9 cellular contexts compared by ENCODE assay signal in the genomic region with DNA sequence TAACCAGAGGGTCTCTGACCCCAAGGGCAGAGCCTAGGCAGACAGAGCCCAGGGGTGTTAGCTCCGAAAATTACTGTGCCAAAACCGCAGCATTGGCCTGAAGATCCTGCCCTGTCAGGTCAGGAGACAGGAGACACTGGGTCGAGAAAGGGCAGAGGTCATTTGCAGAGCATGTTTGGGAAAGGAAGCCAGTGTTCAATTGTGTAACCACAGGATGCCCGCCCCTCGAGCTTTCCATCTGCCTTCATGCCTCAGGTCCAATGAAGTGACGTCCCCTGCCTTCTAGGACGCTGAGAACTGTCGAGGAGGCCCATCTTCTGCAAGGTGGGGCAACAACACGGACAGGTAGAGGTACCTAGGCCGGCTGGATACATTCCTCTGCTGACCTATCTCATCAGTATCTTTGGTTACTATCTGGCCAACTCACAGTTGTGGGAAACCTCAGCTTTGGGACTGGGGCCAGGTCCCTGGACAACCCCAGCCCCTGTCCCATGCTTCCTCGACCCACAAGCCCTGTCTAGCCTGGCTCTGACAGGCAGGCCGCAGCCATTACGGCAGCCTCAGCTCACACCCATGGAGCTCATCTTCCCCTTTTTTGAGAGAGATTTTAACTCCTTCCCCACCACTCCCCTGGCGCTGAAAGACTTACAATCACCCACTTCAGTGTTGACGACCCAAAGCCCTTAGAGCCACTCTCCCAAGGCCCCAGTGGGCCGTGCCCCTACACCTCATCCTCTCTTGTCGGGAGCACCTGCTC. TPM values are rescaled to one million over a fixed set of nuclear protein-coding genes. Genes with fewer than 3 reads are reported as not detected.
DNase-seq lines count a peak whose midpoint lies in the region; ATAC-seq and TF ChIP-seq lines count a peak whose summit lies in the region.
"Had no signal": no experiment of that assay in that cellular context is flagged by ENCODE, and none has a peak within 500 bp of the region (broad histone marks: within the 10 kb centered on the region; RNA-seq: fewer than 3 reads in every experiment).

No MANE protein-coding gene starts in this region.

- peak overlapping the region; percentile 53 for H3K4ac ChIP-seq in trophoblast cell (ENCODE audit: low read depth, low read length)

- H3K4me3 ChIP-seq in AG10803 (ENCODE audit: low read length) (peak overlapping the region; percentile 81), trophoblast cell (ENCODE audit: low read depth, low read length) (peak overlapping the region; percentile 91)

- peak overlapping the region; percentile 10 for H3K9ac ChIP-seq in trophoblast cell (ENCODE audit: low read length)

- H3K4me3 Mint-ChIP-seq in activated CD4-positive, alpha-beta memory T cell treated with anti-CD3 and anti-CD28 coated beads, Interleukin-2, amount 10 ng/mL, durations not matched to agents 7 days and 5 days, result peak overlapping the region; percentile 84

- H3K36me3 Mint-ChIP-seq in activated CD4-positive, alpha-beta memory T cell treated with anti-CD3 and anti-CD28 coated beads, Interleukin-2, amount 10 ng/mL, durations not matched to agents 7 days and 5 days (ENCODE audit: low read depth), result peaks cover 17% of the 10 kb centered on the region

- CTCF ChIA-PET in activated CD4-positive, alpha-beta memory T cell treated with anti-CD3 and anti-CD28 coated beads, Interleukin-2, amount 10 ng/mL, durations not matched to agents 7 days and 5 days (lab: Charles Lee), result interaction anchor here (0.5 to 2.9 kb wide), 9 partner anchors 9 to 247 kb away, joined by 3 to 22 read pairs (median 4); a partner anchor contains a TSS

- H3K79me2 ChIP-seq in trophoblast cell (ENCODE audit: control insufficient read depth, insufficient read depth, low read length, poor library complexity), result peaks cover 13% of the 10 kb centered on the region

- H3K27ac Mint-ChIP-seq in activated CD4-positive, alpha-beta memory T cell treated with anti-CD3 and anti-CD28 coated beads, Interleukin-2, amount 10 ng/mL, durations not matched to agents 7 days and 5 days, result peak overlapping the region; percentile 87

- peak overlapping the region; percentile 38 for H3K18ac ChIP-seq in trophoblast cell (ENCODE audit: low read length)

- H3K4me1 ChIP-seq in trophoblast cell (ENCODE audit: control insufficient read depth in 1 of 2, insufficient read depth in 2 of 2, low read length in 2 of 2), result peaks cover 8 to 17% of the 10 kb centered on the region in 2 experiments

- H3K9me3 ChIP-seq in trophoblast cell (ENCODE audit: insufficient read depth, low read depth, low read length), result no peaks in the 10 kb centered on the region

- no peaks in the 10 kb centered on the region for H3K27me3 Mint-ChIP-seq in activated CD4-positive, alpha-beta memory T cell treated with anti-CD3 and anti-CD28 coated beads, Interleukin-2, amount 10 ng/mL, durations not matched to agents 7 days and 5 days

- no peak overlapping the region for H2BK120ac ChIP-seq in trophoblast cell (ENCODE audit: insufficient read depth, low read length, poor library complexity)

- WGBS in trophoblast cell (ENCODE audit: extremely low coverage, insufficient coverage, insufficient read length), result no CpG with 5 or more reads among the region's 17 CpGs

- peak overlapping the region; percentile 86 for H4K8ac ChIP-seq in trophoblast cell (ENCODE audit: low read depth, low read length)

- H4K91ac ChIP-seq in trophoblast cell (ENCODE audit: low read depth, low read length), result peak overlapping the region; percentile 47

- H2AFZ ChIP-seq in trophoblast cell (ENCODE audit: insufficient read depth, low read length, poor library complexity), result no peak overlapping the region

- peak overlapping the region; percentile 69 for H2AK5ac ChIP-seq in trophoblast cell (ENCODE audit: low read length)

- peak overlapping the region; percentile 17 for H3K14ac ChIP-seq in trophoblast cell (ENCODE audit: low read length)

- peaks cover 16% of the 10 kb centered on the region for H3K79me1 ChIP-seq in trophoblast cell (ENCODE audit: low read length)

- peaks cover 43% of the 10 kb centered on the region for H3K4me1 Mint-ChIP-seq in activated CD4-positive, alpha-beta memory T cell treated with anti-CD3 and anti-CD28 coated beads, Interleukin-2, amount 10 ng/mL, durations not matched to agents 7 days and 5 days

- H3K36me3 ChIP-seq in trophoblast cell (ENCODE audit: control insufficient read depth in 1 of 2, insufficient read depth in 2 of 2, low read length in 2 of 2), result peaks cover under 1 to 3% of the 10 kb centered on the region in 2 experiments

- no peak overlapping the region for H3K27ac ChIP-seq in trophoblast cell (ENCODE audit: low read depth, low read length)

- POLR2A ChIA-PET in activated CD4-positive, alpha-beta memory T cell treated with anti-CD3 and anti-CD28 coated beads, Interleukin-2, amount 10 ng/mL, durations not matched to agents 7 days and 5 days (lab: Charles Lee), result interaction anchor here (0.6 to 9.2 kb wide), 8 partner anchors 8 to 1417 kb away, joined by 3 to 174 read pairs (median 4); a partner anchor contains a TSS

- H3K27me3 ChIP-seq in trophoblast cell (ENCODE audit: insufficient read depth, low read length), result no peaks in the 10 kb centered on the region

- H3K9me3 Mint-ChIP-seq in activated CD4-positive, alpha-beta memory T cell treated with anti-CD3 and anti-CD28 coated beads, Interleukin-2, amount 10 ng/mL, durations not matched to agents 7 days and 5 days, result no peaks in the 10 kb centered on the region

- H2BK5ac ChIP-seq in trophoblast cell (ENCODE audit: low read depth, low read length, poor library complexity), result no peak overlapping the region

- H3K4me2 ChIP-seq in trophoblast cell (ENCODE audit: low read length), result peak overlapping the region; percentile 85

- no peak overlapping the region for H2BK12ac ChIP-seq in trophoblast cell (ENCODE audit: low read length)

- peak overlapping the region; percentile 63 for H4K12ac ChIP-seq in trophoblast cell (ENCODE audit: low read depth, low read length)

- no peak for TF ChIP-seq CTCF in AG10803 (conservative IDR thresholded peaks at IDR 0.05; ENCODE audit: low read length)

- ATAC-seq in GM19397 (IDR thresholded peaks at IDR 0.05; ENCODE audit: unreplicated experiment) (peak; percentile 18), GM18519 (IDR thresholded peaks at IDR 0.05; ENCODE audit: low FRiP score, unreplicated experiment) (no peak)

- no peak for DNase-seq in AG10803 (ENCODE audit: low read depth)
- DNase-seq in HT-29 (ENCODE audit: low spot score), result peak; percentile 23
- DNase-seq in activated CD4-positive, alpha-beta memory T cell treated with anti-CD3 and anti-CD28 coated beads, Interleukin-2, amount 10 ng/mL, durations not matched to agents 7 days and 5 days, result peak; percentile 39
- peak; percentile 28 for DNase-seq in glomerular visceral epithelial cell (ENCODE audit: extremely low spot score)
- DNase-seq in trophoblast cell, result peak; percentile 42 to 59
- DNase-seq in NCI-H2081 (lab: John Stamatoyannopoulos, UW), result no peak

- H3K23ac ChIP-seq in trophoblast cell (ENCODE audit: low read length), result no peak overlapping the region

RNA-seq across cellular contexts. Expression of a gene that starts 1.3 kb away (rescaled TPM):
- 17.0 and 21.2 TPM in 2 replicates for total RNA-seq in HT-29 (2014; rRNA removed; shearing (Covaris generic))
- total RNA-seq in activated CD4-positive, alpha-beta memory T cell treated with anti-CD3 and anti-CD28 coated beads, Interleukin-2, amount 10 ng/mL, durations not matched to agents 7 days and 5 days, result 10 to 100 TPM; 62.4 to 63.8 TPM
- polyA plus RNA-seq in trophoblast cell (2013), result 20.3 and 20.9 TPM in 2 replicates

RNA-seq across cellular contexts. Expression of a gene that starts 17.2 kb away (rescaled TPM):
- 16.3 and 16.8 TPM in 2 replicates for total RNA-seq in HT-29 (2014; rRNA removed; shearing (Covaris generic))
- total RNA-seq in activated CD4-positive, alpha-beta memory T cell treated with anti-CD3 and anti-CD28 coated beads, Interleukin-2, amount 10 ng/mL, durations not matched to agents 7 days and 5 days, result 100 to 1,000 TPM; 228 to 231 TPM
- not detected in 2 replicates for polyA plus RNA-seq in trophoblast cell (2013)
- total RNA-seq: renal cortical epithelial cell had no signal

RNA-seq across cellular contexts. Expression of a gene that starts 20.5 kb away (rescaled TPM):
- total RNA-seq in HT-29 (2014; rRNA removed; shearing (Covaris generic)), result 0.69 TPM in 1 of 2 replicates, not detected in the other
- total RNA-seq in activated CD4-positive, alpha-beta memory T cell treated with anti-CD3 and anti-CD28 coated beads, Interleukin-2, amount 10 ng/mL, durations not matched to agents 7 days and 5 days, result not detected
- 0.03 TPM in 2 replicates for polyA plus RNA-seq in trophoblast cell (2013)

RNA-seq across cellular contexts. Expression of a gene that starts 50.4 kb away (rescaled TPM):
- total RNA-seq in HT-29 (2014; rRNA removed; shearing (Covaris generic)), result 0.18 and 0.42 TPM in 2 replicates
- total RNA-seq in activated CD4-positive, alpha-beta memory T cell treated with anti-CD3 and anti-CD28 coated beads, Interleukin-2, amount 10 ng/mL, durations not matched to agents 7 days and 5 days, result under 1 TPM in 1 of 2 experiments, not detected in 1; 0.08 TPM
- 0.04 and 0.10 TPM in 2 replicates for polyA plus RNA-seq in trophoblast cell (2013)

Comparison
In these comparisons a context has a peak if more than half of its experiments do, and no peak if none do; other contexts are left out.
1. DNase-seq: peak in HT-29 (single experiment), activated CD4-positive, alpha-beta memory T cell treated with anti-CD3 and anti-CD28 coated beads, Interleukin-2, amount 10 ng/mL, durations not matched to agents 7 days and 5 days (single experiment), glomerular visceral epithelial cell (single experiment) and trophoblast cell (2 of 2); none in AG10803 (single experiment) and NCI-H2081 (0 of 2).
2. RNA of a gene that starts 17.2 kb away (total RNA-seq): 228 to 231 TPM in activated CD4-positive, alpha-beta memory T cell treated with anti-CD3 and anti-CD28 coated beads, Interleukin-2, amount 10 ng/mL, durations not matched to agents 7 days and 5 days; 16.3 to 16.8 TPM in HT-29; every median in the first group is over 10 times any median in the second.